1 cellular context compared by ENCODE assay signal in the genomic region with DNA sequence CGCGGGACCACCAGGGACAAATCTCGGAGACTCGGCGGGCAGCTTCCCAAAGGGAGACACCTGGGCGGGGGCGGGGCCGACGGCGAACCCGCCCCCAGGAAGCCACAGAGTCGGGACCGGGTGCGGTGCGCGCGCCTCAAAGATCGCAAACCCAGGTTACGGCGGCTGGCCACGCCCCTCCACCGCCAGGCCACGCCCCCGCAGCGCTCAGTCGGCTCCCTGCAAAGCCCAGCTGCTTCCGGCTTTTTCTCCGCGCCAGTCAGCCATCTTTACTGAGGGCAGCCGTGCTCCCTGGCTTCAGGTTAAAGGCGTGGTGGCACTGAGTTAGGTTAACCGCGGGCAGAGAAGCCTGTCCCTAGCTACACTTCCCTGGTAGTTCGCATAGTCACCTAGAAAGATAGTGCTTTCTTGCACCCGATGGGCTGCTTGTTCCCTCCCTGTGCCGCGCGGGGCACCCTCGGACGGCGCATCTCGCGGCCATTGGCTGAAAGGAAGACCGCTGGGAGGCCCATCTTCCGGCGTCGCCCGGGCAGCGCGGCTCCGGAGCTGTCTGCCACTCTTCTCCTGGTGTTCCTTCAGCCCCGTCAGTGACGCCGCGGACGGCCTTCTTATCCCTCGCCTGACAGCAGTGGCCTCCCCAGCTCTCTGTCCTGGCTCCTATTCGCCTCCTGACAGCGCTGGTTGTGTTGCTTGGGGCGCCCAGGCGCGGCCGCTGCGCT.
TF ChIP-seq lines count a peak whose summit lies in the region.

Gene TBC1D2 (minus strand): TSS at position 72 of the 719 bp plus-strand sequence. CDS start 108 bp downstream, outside the sequence.

TF ChIP-seq in HepG2, 621 proteins besides CTCF, POLR2A, EP300 and RAD21 (continued from another document and continues in another):
- TF ChIP-seq PRDM15 (CRISPR knock-in tag; IDR thresholded peaks at IDR 0.05) (peak; percentile 93), REPIN1 (CRISPR knock-in tag; IDR thresholded peaks at IDR 0.05; ENCODE audit: borderline replicate concordance, low read depth) (peak; percentile 42; the same call in 1 of the 2 replicates), HOXA5 (CRISPR knock-in tag; IDR thresholded peaks at IDR 0.05) (peak; percentile 85), NONO (IDR thresholded peaks at IDR 0.05) (no peak), NONO (CRISPR knock-in tag; conservative IDR thresholded peaks at IDR 0.05) (peak; percentile 50), ZNF468 (CRISPR knock-in tag; IDR thresholded peaks at IDR 0.05) (0 out of 2 replicates have a peak, but pooled peaks have one; percentile 57), SPEN (CRISPR knock-in tag; IDR thresholded peaks at IDR 0.05; ENCODE audit: low read depth) (peak; percentile 89), SNAPC4 (CRISPR knock-in tag; IDR thresholded peaks at IDR 0.05) (peak; percentile 78), MAFK (conservative IDR thresholded peaks at IDR 0.05 in 1 of 2, IDR thresholded peaks at IDR 0.05 in 1 of 2; ENCODE audit: low read length in 2 of 2) (no peak), ZNF510 (CRISPR knock-in tag; IDR thresholded peaks at IDR 0.05; ENCODE audit: low read depth) (peak; percentile 80), BRD4 (CRISPR knock-in tag; IDR thresholded peaks at IDR 0.05) (peak; percentile 76; the same call in 1 of the 2 replicates), TP53 (CRISPR knock-in tag; conservative IDR thresholded peaks at IDR 0.05) (0 out of 2 replicates have a peak, but pooled peaks have one; percentile 43), KDM3A (CRISPR knock-in tag; IDR thresholded peaks at IDR 0.05; ENCODE audit: low read depth) (peak; percentile 21; the same call in 1 of the 2 replicates), RFX5 (IDR thresholded peaks at IDR 0.05; ENCODE audit: low read depth, low read length) (0 out of 2 replicates have a peak, but pooled peaks have one; percentile 5), NKX3-1 (CRISPR knock-in tag; IDR thresholded peaks at IDR 0.05) (peak; percentile 86; the same call in 1 of the 2 replicates), PAWR (CRISPR knock-in tag; IDR thresholded peaks at IDR 0.05; ENCODE audit: borderline replicate concordance) (no peak; the same call in 1 of the 2 replicates), DNMT3B (CRISPR knock-in tag; conservative IDR thresholded peaks at IDR 0.05) (no peak), ZNF317 (CRISPR knock-in tag; IDR thresholded peaks at IDR 0.05) (peak; percentile 83), HNRNPLL (IDR thresholded peaks at IDR 0.05; ENCODE audit: low read depth, low read length, poor library complexity, severe bottlenecking) (peak; percentile 85), ARNT2 (CRISPR knock-in tag; IDR thresholded peaks at IDR 0.05; ENCODE audit: low read depth) (peak; percentile 63), DMAP1 (CRISPR knock-in tag; IDR thresholded peaks at IDR 0.05) (peak; percentile 95), CREB1 (IDR thresholded peaks at IDR 0.05) (peak; percentile 2; the same call in 1 of the 2 replicates), CREB1 (CRISPR knock-in tag; IDR thresholded peaks at IDR 0.05) (peak; percentile 68), HOXA9 (CRISPR knock-in tag; IDR thresholded peaks at IDR 0.05; ENCODE audit: borderline replicate concordance) (no peak; the same call in 1 of the 2 replicates), ZSCAN9 (CRISPR knock-in tag; IDR thresholded peaks at IDR 0.05; ENCODE audit: borderline replicate concordance) (peak; percentile 74), MEIS1 (CRISPR knock-in tag; IDR thresholded peaks at IDR 0.05; ENCODE audit: borderline replicate concordance) (peak; percentile 73; the same call in 1 of the 2 replicates), ZNF629 (CRISPR knock-in tag; conservative IDR thresholded peaks at IDR 0.05) (0 out of 2 replicates have a peak, but pooled peaks have one; percentile 7), JUN (CRISPR knock-in tag; IDR thresholded peaks at IDR 0.05) (peak; percentile 50; the same call in 1 of the 2 replicates), THRA (CRISPR knock-in tag; IDR thresholded peaks at IDR 0.05; ENCODE audit: borderline replicate concordance) (0 out of 2 replicates have a peak, but pooled peaks have one; percentile 44), ZNF501 (CRISPR knock-in tag; IDR thresholded peaks at IDR 0.05) (peak; percentile 95), ZNF782 (CRISPR knock-in tag; IDR thresholded peaks at IDR 0.05; ENCODE audit: borderline replicate concordance) (0 out of 2 replicates have a peak, but pooled peaks have one; percentile 41), ZNF451 (CRISPR knock-in tag; IDR thresholded peaks at IDR 0.05) (no peak), U2AF2 (IDR thresholded peaks at IDR 0.05; ENCODE audit: low read depth, low read length) (no peak), NR2F1 (CRISPR knock-in tag; IDR thresholded peaks at IDR 0.05) (no peak), ZNF44 (CRISPR knock-in tag; IDR thresholded peaks at IDR 0.05) (no peak), ELF1 (CRISPR knock-in tag; IDR thresholded peaks at IDR 0.05) (peak; percentile 98), POLR2G (IDR thresholded peaks at IDR 0.05; ENCODE audit: low read depth, low read length) (peak; percentile 78), ATF1 (CRISPR knock-in tag; IDR thresholded peaks at IDR 0.05) (peak; percentile 65; the same call in 1 of the 2 replicates), TGIF2 (CRISPR knock-in tag; IDR thresholded peaks at IDR 0.05) (peak; percentile 52)
- TF ChIP-seq, protein P1, sequence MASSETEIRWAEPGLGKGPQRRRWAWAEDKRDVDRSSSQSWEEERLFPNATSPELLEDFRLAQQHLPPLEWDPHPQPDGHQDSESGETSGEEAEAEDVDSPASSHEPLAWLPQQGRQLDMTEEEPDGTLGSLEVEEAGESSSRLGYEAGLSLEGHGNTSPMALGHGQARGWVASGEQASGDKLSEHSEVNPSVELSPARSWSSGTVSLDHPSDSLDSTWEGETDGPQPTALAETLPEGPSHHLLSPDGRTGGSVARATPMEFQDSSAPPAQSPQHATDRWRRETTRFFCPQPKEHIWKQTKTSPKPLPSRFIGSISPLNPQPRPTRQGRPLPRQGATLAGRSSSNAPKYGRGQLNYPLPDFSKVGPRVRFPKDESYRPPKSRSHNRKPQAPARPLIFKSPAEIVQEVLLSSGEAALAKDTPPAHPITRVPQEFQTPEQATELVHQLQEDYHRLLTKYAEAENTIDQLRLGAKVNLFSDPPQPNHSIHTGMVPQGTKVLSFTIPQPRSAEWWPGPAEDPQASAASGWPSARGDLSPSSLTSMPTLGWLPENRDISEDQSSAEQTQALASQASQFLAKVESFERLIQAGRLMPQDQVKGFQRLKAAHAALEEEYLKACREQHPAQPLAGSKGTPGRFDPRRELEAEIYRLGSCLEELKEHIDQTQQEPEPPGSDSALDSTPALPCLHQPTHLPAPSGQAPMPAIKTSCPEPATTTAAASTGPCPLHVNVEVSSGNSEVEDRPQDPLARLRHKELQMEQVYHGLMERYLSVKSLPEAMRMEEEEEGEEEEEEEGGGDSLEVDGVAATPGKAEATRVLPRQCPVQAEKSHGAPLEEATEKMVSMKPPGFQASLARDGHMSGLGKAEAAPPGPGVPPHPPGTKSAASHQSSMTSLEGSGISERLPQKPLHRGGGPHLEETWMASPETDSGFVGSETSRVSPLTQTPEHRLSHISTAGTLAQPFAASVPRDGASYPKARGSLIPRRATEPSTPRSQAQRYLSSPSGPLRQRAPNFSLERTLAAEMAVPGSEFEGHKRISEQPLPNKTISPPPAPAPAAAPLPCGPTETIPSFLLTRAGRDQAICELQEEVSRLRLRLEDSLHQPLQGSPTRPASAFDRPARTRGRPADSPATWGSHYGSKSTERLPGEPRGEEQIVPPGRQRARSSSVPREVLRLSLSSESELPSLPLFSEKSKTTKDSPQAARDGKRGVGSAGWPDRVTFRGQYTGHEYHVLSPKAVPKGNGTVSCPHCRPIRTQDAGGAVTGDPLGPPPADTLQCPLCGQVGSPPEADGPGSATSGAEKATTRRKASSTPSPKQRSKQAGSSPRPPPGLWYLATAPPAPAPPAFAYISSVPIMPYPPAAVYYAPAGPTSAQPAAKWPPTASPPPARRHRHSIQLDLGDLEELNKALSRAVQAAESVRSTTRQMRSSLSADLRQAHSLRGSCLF (CRISPR knock-in tag; IDR thresholded peaks at IDR 0.05; ENCODE audit: borderline replicate concordance): 0 out of 2 replicates have a peak, but pooled peaks have one; percentile 32
- TF ChIP-seq, protein P2, sequence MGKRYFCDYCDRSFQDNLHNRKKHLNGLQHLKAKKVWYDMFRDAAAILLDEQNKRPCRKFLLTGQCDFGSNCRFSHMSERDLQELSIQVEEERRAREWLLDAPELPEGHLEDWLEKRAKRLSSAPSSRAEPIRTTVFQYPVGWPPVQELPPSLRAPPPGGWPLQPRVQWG (CRISPR knock-in tag; IDR thresholded peaks at IDR 0.05; ENCODE audit: borderline replicate concordance, low read depth): no peak
- TF ChIP-seq, protein P3, sequence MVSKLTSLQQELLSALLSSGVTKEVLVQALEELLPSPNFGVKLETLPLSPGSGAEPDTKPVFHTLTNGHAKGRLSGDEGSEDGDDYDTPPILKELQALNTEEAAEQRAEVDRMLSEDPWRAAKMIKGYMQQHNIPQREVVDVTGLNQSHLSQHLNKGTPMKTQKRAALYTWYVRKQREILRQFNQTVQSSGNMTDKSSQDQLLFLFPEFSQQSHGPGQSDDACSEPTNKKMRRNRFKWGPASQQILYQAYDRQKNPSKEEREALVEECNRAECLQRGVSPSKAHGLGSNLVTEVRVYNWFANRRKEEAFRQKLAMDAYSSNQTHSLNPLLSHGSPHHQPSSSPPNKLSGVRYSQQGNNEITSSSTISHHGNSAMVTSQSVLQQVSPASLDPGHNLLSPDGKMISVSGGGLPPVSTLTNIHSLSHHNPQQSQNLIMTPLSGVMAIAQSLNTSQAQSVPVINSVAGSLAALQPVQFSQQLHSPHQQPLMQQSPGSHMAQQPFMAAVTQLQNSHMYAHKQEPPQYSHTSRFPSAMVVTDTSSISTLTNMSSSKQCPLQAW (CRISPR knock-in tag; IDR thresholded peaks at IDR 0.05): peak; percentile 86
- TF ChIP-seq, protein P4, sequence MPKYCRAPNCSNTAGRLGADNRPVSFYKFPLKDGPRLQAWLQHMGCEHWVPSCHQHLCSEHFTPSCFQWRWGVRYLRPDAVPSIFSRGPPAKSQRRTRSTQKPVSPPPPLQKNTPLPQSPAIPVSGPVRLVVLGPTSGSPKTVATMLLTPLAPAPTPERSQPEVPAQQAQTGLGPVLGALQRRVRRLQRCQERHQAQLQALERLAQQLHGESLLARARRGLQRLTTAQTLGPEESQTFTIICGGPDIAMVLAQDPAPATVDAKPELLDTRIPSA (CRISPR knock-in tag; IDR thresholded peaks at IDR 0.05; ENCODE audit: borderline replicate concordance): 0 out of 2 replicates have a peak, but pooled peaks have one; percentile 35
